24 cellular contexts compared by ENCODE assay signal in the genomic region with DNA sequence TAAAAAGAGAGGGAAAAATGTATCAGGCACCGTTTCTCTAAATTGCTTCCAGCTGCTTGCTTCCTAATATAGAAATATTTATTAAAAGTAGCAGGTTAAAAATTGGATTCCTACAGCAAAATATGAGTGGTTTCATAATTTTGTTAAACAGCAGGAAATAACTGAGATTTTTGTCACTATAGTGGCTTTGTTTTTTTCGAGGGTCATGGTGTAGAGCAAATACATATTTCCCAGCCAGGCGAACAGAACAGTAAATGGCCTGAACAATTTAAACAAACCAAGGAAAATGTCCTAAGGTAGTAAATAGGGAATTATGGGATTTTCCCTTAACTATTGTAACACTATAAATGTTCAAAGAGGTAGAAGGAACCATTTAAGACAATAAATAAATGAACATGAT.
"Had no signal": no experiment of that assay in that cellular context is flagged by ENCODE, and none has a peak within 500 bp of the region (broad histone marks: within the 10 kb centered on the region; RNA-seq: fewer than 3 reads in every experiment).

No MANE protein-coding gene starts in this region.

- H3K4me1 ChIP-seq: gastroesophageal sphincter, parathyroid adenoma, prostate gland, right lobe of liver, spleen, testis, transverse colon had no signal

- H3K36me3 ChIP-seq: esophagus muscularis mucosa, gastroesophageal sphincter, prostate gland, right lobe of liver, spleen, transverse colon had no signal

- H3K4me3 Mint-ChIP-seq: central memory CD8-positive, alpha-beta T cell; dendritic cell treated with granulocyte-macrophage colony-stimulating factor and Interleukin-4, amounts not matched to agents 40 ng/mL and 50 ng/mL, for 4 days; naive B cell; nephron; stimulated activated memory B cell treated with anti-CD40 and anti-IgM and Interleukin-4, amounts not matched to agents 10 μg/mL and 1 μg/mL and 100 μg/mL, for 72 hours; stimulated activated naive CD8-positive, alpha-beta T cell treated with anti-CD3 and anti-CD28 coated beads, Interleukin-15, amount 100 ng/mL, for 72 hours had no signal

- H3K4me3 ChIP-seq: esophagus muscularis mucosa, gastroesophageal sphincter, lung, prostate gland, right lobe of liver, spleen, testis, transverse colon had no signal

- H3K27me3 ChIP-seq: esophagus muscularis mucosa, gastroesophageal sphincter, right lobe of liver, spleen, testis, transverse colon had no signal

- H3K79me2 ChIP-seq: parathyroid adenoma had no signal

- H3K4me1 Mint-ChIP-seq: nephron had no signal

- DNase-seq: effector memory CD4-positive, alpha-beta T cell; left colon; left ventricle myocardium superior; mesendoderm; naive B cell; occipital lobe; retina; right lobe of liver; spleen; stimulated activated CD4-positive, alpha-beta T cell treated with anti-CD3 and anti-CD28 coated beads, Interleukin-15, amount 100 ng/mL, for 24 hours; stimulated activated CD4-positive, alpha-beta T cell treated with anti-CD3 and anti-CD28 coated beads, Interleukin-1b, Interleukin-23, amount 100 ng/mL, for 48 hours; stimulated activated CD4-positive, alpha-beta T cell treated with anti-CD3 and anti-CD28 coated beads, Interleukin-4, amount 100 ng/mL, for 24 hours; stimulated activated naive CD8-positive, alpha-beta T cell treated with anti-CD3 and anti-CD28 coated beads, Interleukin-15, amount 100 ng/mL, for 72 hours; testis; transverse colon had no signal

- H3K27me3 Mint-ChIP-seq: central memory CD8-positive, alpha-beta T cell; dendritic cell treated with granulocyte-macrophage colony-stimulating factor and Interleukin-4, amounts not matched to agents 40 ng/mL and 50 ng/mL, for 4 days; naive B cell; stimulated activated memory B cell treated with anti-CD40 and anti-IgM and Interleukin-4, amounts not matched to agents 10 μg/mL and 1 μg/mL and 100 μg/mL, for 72 hours; stimulated activated naive CD8-positive, alpha-beta T cell treated with anti-CD3 and anti-CD28 coated beads, Interleukin-15, amount 100 ng/mL, for 72 hours had no signal

- H2AFZ ChIP-seq: parathyroid adenoma had no signal

- H3K9me3 ChIP-seq: prostate gland, right lobe of liver, testis had no signal

- H3K27ac Mint-ChIP-seq: dendritic cell treated with granulocyte-macrophage colony-stimulating factor and Interleukin-4, amounts not matched to agents 40 ng/mL and 50 ng/mL, for 4 days; nephron; stimulated activated memory B cell treated with anti-CD40 and anti-IgM and Interleukin-4, amounts not matched to agents 10 μg/mL and 1 μg/mL and 100 μg/mL, for 72 hours had no signal

- H3K27ac ChIP-seq: esophagus muscularis mucosa, gastroesophageal sphincter, parathyroid adenoma, prostate gland, right lobe of liver, spleen, testis, transverse colon had no signal

- H3K9ac ChIP-seq: parathyroid adenoma had no signal
